In genomic region chr19:29092712-29093552, GRCh38 we compare ENCODE assay signal across 1 cellular context.
TF ChIP-seq lines count a peak whose summit lies in the region.

No MANE protein-coding gene starts in this region.

TF ChIP-seq in GM23338, 12 proteins besides CTCF, POLR2A, EP300 and RAD21 (continued from another document):
- TF ChIP-seq, protein P1, sequence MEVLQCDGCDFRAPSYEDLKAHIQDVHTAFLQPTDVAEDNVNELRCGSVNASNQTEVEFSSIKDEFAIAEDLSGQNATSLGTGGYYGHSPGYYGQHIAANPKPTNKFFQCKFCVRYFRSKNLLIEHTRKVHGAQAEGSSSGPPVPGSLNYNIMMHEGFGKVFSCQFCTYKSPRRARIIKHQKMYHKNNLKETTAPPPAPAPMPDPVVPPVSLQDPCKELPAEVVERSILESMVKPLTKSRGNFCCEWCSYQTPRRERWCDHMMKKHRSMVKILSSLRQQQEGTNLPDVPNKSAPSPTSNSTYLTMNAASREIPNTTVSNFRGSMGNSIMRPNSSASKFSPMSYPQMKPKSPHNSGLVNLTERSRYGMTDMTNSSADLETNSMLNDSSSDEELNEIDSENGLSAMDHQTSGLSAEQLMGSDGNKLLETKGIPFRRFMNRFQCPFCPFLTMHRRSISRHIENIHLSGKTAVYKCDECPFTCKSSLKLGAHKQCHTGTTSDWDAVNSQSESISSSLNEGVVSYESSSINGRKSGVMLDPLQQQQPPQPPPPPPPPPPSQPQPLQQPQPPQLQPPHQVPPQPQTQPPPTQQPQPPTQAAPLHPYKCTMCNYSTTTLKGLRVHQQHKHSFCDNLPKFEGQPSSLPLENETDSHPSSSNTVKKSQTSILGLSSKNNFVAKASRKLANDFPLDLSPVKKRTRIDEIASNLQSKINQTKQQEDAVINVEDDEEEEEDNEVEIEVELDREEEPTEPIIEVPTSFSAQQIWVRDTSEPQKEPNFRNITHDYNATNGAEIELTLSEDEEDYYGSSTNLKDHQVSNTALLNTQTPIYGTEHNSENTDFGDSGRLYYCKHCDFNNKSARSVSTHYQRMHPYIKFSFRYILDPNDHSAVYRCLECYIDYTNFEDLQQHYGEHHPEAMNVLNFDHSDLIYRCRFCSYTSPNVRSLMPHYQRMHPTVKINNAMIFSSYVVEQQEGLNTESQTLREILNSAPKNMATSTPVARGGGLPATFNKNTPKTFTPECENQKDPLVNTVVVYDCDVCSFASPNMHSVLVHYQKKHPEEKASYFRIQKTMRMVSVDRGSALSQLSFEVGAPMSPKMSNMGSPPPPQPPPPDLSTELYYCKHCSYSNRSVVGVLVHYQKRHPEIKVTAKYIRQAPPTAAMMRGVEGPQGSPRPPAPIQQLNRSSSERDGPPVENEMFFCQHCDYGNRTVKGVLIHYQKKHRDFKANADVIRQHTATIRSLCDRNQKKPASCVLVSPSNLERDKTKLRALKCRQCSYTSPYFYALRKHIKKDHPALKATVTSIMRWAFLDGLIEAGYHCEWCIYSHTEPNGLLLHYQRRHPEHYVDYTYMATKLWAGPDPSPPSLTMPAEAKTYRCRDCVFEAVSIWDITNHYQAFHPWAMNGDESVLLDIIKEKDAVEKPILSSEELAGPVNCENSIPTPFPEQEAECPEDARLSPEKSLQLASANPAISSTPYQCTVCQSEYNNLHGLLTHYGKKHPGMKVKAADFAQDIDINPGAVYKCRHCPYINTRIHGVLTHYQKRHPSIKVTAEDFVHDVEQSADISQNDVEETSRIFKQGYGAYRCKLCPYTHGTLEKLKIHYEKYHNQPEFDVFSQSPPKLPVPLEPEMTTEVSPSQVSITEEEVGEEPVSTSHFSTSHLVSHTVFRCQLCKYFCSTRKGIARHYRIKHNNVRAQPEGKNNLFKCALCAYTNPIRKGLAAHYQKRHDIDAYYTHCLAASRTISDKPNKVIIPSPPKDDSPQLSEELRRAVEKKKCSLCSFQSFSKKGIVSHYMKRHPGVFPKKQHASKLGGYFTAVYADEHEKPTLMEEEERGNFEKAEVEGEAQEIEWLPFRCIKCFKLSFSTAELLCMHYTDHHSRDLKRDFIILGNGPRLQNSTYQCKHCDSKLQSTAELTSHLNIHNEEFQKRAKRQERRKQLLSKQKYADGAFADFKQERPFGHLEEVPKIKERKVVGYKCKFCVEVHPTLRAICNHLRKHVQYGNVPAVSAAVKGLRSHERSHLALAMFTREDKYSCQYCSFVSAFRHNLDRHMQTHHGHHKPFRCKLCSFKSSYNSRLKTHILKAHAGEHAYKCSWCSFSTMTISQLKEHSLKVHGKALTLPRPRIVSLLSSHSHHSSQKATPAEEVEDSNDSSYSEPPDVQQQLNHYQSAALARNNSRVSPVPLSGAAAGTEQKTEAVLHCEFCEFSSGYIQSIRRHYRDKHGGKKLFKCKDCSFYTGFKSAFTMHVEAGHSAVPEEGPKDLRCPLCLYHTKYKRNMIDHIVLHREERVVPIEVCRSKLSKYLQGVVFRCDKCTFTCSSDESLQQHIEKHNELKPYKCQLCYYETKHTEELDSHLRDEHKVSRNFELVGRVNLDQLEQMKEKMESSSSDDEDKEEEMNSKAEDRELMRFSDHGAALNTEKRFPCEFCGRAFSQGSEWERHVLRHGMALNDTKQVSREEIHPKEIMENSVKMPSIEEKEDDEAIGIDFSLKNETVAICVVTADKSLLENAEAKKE (CRISPR knock-in tag; IDR thresholded peaks at IDR 0.05), result no peak
- TF ChIP-seq NANOG (IDR thresholded peaks at IDR 0.05; ENCODE audit: borderline replicate concordance) (no peak), EZH2phosphoT487 (IDR thresholded peaks at IDR 0.05; ENCODE audit: unreplicated experiment) (no peak), POLR2AphosphoS5 (IDR thresholded peaks at IDR 0.05; ENCODE audit: low read depth) (no peak)
TF ChIP-seq in GM23338: peak in this region for 0.
